Comparison of ENCODE assay signal across 10 cellular contexts in the genomic region with DNA sequence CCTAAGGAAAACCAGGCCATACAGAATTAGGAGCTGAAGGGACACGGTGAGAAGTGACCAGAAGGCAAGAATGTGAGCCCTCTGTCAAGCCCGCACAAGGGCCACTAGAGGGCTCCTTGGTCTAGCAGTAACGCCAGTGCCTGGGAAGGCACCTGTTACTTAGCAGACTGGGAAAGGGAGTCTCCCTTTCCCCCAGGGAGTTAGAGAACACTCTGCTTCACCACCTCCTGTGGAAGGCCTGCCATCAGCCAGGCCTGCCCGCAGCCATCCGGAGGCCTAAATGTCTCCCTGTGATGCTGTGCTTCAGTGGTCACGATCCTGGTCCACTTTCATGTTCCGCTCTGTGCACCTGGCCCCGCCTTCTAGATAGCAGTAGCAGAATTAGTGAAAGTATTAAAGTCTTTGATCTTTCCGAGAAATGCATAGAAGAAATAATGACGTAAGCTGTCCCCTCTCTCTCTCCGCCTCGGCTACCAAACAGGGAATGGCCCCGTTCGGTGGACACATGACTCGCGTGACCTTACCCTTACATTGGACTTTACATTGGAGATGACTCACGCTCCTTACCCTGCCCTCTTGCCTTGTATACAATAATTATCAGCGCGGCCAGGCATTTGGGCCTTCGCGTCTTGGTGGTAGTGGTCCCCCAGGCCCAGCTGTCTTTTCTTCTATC. TPM values are rescaled to one million over a fixed set of nuclear protein-coding genes. Genes with fewer than 3 reads are reported as not detected.
DNase-seq lines count a peak whose midpoint lies in the region; ATAC-seq and TF ChIP-seq lines count a peak whose summit lies in the region.
"Had no signal": no experiment of that assay in that cellular context is flagged by ENCODE, and none has a peak within 500 bp of the region (broad histone marks: within the 10 kb centered on the region; RNA-seq: fewer than 3 reads in every experiment).

No MANE protein-coding gene starts in this region.

- TF ChIP-seq EP300 in gastroesophageal sphincter (IDR thresholded peaks at IDR 0.05) = no peak

- H3K4me3 ChIP-seq in gastroesophageal sphincter = no peak overlapping the region
- no peak overlapping the region for H3K4me3 ChIP-seq in psoas muscle

- DNase-seq in A172 (ENCODE audit: low spot score) (peak; percentile 59), GF-D8 (lab: John Stamatoyannopoulos, UW) (peak; percentile 28), NCI-H2107 treated with DMSO at 0.1 percent for 48 hours (lab: John Stamatoyannopoulos, UW; ENCODE audit: unreplicated experiment) (peak; percentile 24), WTC11 (ENCODE audit: low spot score) (peak; percentile 71), psoas muscle (peak; percentile 49 to 73), activated gamma-delta T cell treated with Interleukin-2 at 50 U/mL for 16 hours (no peak)

- H3K9me3 ChIP-seq in gastroesophageal sphincter = no peaks in the 10 kb centered on the region
- no peaks in the 10 kb centered on the region for H3K9me3 ChIP-seq in psoas muscle

- H3K9me3 Mint-ChIP-seq in WTC11 = peaks cover 11% of the 10 kb centered on the region
- H3K9me3 Mint-ChIP-seq: central memory CD8-positive, alpha-beta T cell; stimulated activated naive CD8-positive, alpha-beta T cell treated with anti-CD3 and anti-CD28 coated beads, Interleukin-15, Interleukin-2, amounts not matched to agents 100 ng/mL and 50 ng/mL, for 24 hours had no signal

- no peaks in the 10 kb centered on the region for H3K4me1 Mint-ChIP-seq in WTC11
- H3K4me1 Mint-ChIP-seq: central memory CD8-positive, alpha-beta T cell had no signal

- CTCF ChIA-PET in WTC11 (lab: Charles Lee) = interaction anchor here (0.6 to 3.1 kb wide), 21 partner anchors 8 to 204 kb away, joined by 3 to 26 read pairs (median 4); a partner anchor contains a TSS

- intact Hi-C loops in psoas muscle (cut with DNase I) = loop anchor here (5.0 kb wide), 2 partner anchors 34 to 84 kb away; a partner anchor contains a TSS

- POLR2A ChIA-PET in WTC11 (lab: Charles Lee) = no interaction called here

- ATAC-seq in WTC11 (peak; percentile 60), gastroesophageal sphincter (peak; percentile 51), psoas muscle (peak; percentile 69 to 88 (median 77)), HG03442 (IDR thresholded peaks at IDR 0.05; ENCODE audit: unreplicated experiment) (no peak)

- H3K36me3 Mint-ChIP-seq in WTC11 = peaks cover 6% of the 10 kb centered on the region

- H3K27ac ChIP-seq in gastroesophageal sphincter (no peak overlapping the region), psoas muscle (no peak overlapping the region)

- 0 out of 2 replicates have a peak, but pooled peaks have one; percentile 39 for TF ChIP-seq CTCF in WTC11 (IDR thresholded peaks at IDR 0.05)
- peak in 3 of 4 experiments; percentile 62 to 80 (median 63) for TF ChIP-seq CTCF in gastroesophageal sphincter (IDR thresholded peaks at IDR 0.05)
- peak; percentile 89 for TF ChIP-seq CTCF in psoas muscle (IDR thresholded peaks at IDR 0.05)

- no peak overlapping the region for H3K4me3 Mint-ChIP-seq in WTC11
- H3K4me3 Mint-ChIP-seq: central memory CD8-positive, alpha-beta T cell; stimulated activated naive CD8-positive, alpha-beta T cell treated with anti-CD3 and anti-CD28 coated beads, Interleukin-15, Interleukin-2, amounts not matched to agents 100 ng/mL and 50 ng/mL, for 24 hours had no signal

- TF ChIP-seq POLR2A in gastroesophageal sphincter (IDR thresholded peaks at IDR 0.05) = no peak

- peaks cover 30% of the 10 kb centered on the region for H3K27me3 Mint-ChIP-seq in WTC11 (ENCODE audit: low read depth)

- no peak overlapping the region for H3K27ac Mint-ChIP-seq in WTC11
- H3K27ac Mint-ChIP-seq: stimulated activated naive CD8-positive, alpha-beta T cell treated with anti-CD3 and anti-CD28 coated beads, Interleukin-15, Interleukin-2, amounts not matched to agents 100 ng/mL and 50 ng/mL, for 24 hours had no signal

- H3K27me3 ChIP-seq in gastroesophageal sphincter (peaks cover 31% of the 10 kb centered on the region), psoas muscle (ENCODE audit: insufficient read depth in 3 of 3, low read length in 2 of 3) (peaks cover 0 to 8% (median 0%) of the 10 kb centered on the region in 3 donors)

- WGBS in gastroesophageal sphincter (ENCODE audit: low coverage in 1 of 2), 2 donors = 60 to 70% methylated on average over 16 to 18 of the region's 21 CpGs
- WGBS in psoas muscle, 3 donors = 59 to 64% (median 63%) methylated on average over 21 of the region's 21 CpGs

- H3K4me1 ChIP-seq in gastroesophageal sphincter (peaks cover 0 to 4% (median 0%) of the 10 kb centered on the region in 3 donors), psoas muscle (no peaks in the 10 kb centered on the region)

- H3K36me3 ChIP-seq in gastroesophageal sphincter (no peaks in the 10 kb centered on the region), psoas muscle (ENCODE audit: insufficient read depth in 1 of 2, low read depth in 1 of 2) (no peaks in the 10 kb centered on the region)

TF ChIP-seq in WTC11, 78 proteins besides CTCF, POLR2A, EP300 and RAD21:
- no peak for TF ChIP-seq ZNF121 (CRISPR knock-in tag; IDR thresholded peaks at IDR 0.05)
- no peak for TF ChIP-seq NR1H2 (CRISPR knock-in tag; IDR thresholded peaks at IDR 0.05)
- TF ChIP-seq ATF1 (CRISPR knock-in tag; IDR thresholded peaks at IDR 0.05) = no peak
- no peak for TF ChIP-seq GTF2I (CRISPR knock-in tag; conservative IDR thresholded peaks at IDR 0.05)
- TF ChIP-seq, protein P1, sequence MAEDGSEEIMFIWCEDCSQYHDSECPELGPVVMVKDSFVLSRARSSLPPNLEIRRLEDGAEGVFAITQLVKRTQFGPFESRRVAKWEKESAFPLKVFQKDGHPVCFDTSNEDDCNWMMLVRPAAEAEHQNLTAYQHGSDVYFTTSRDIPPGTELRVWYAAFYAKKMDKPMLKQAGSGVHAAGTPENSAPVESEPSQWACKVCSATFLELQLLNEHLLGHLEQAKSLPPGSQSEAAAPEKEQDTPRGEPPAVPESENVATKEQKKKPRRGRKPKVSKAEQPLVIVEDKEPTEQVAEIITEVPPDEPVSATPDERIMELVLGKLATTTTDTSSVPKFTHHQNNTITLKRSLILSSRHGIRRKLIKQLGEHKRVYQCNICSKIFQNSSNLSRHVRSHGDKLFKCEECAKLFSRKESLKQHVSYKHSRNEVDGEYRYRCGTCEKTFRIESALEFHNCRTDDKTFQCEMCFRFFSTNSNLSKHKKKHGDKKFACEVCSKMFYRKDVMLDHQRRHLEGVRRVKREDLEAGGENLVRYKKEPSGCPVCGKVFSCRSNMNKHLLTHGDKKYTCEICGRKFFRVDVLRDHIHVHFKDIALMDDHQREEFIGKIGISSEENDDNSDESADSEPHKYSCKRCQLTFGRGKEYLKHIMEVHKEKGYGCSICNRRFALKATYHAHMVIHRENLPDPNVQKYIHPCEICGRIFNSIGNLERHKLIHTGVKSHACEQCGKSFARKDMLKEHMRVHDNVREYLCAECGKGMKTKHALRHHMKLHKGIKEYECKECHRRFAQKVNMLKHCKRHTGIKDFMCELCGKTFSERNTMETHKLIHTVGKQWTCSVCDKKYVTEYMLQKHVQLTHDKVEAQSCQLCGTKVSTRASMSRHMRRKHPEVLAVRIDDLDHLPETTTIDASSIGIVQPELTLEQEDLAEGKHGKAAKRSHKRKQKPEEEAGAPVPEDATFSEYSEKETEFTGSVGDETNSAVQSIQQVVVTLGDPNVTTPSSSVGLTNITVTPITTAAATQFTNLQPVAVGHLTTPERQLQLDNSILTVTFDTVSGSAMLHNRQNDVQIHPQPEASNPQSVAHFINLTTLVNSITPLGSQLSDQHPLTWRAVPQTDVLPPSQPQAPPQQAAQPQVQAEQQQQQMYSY (CRISPR knock-in tag; IDR thresholded peaks at IDR 0.05) = no peak
TF ChIP-seq in WTC11: peak in this region for 0.

RNA-seq across cellular contexts. Expression of a gene that starts 10.7 kb away (rescaled TPM):
- 639 and 900 TPM in 2 replicates for total RNA-seq in A172 (2014; rRNA removed; shearing (Covaris generic))
- total RNA-seq in WTC11 (2021) (1,404 to 1,452 TPM (median 1,412 TPM) in 3 replicates), gastroesophageal sphincter (100 to 1,000 TPM; 514 to 845 (median 628) TPM), psoas muscle (100 to 1,000 TPM; 224 to 364 (median 274) TPM)
- 100 to 1,000 TPM; 279 to 410 (median 383) TPM for polyA plus RNA-seq in psoas muscle

RNA-seq across cellular contexts. Expression of a gene that starts 33.9 kb away (rescaled TPM):
- 171 and 199 TPM in 2 replicates for total RNA-seq in A172 (2014; rRNA removed; shearing (Covaris generic))
- 201 to 231 TPM (median 213 TPM) in 3 replicates for total RNA-seq in WTC11 (2021)
- total RNA-seq in gastroesophageal sphincter = 100 to 1,000 TPM; 154 to 249 (median 180) TPM
- total RNA-seq in psoas muscle = 100 to 1,000 TPM; 250 to 413 (median 364) TPM
- 100 to 1,000 TPM; 248 to 340 (median 287) TPM for polyA plus RNA-seq in psoas muscle

RNA-seq across cellular contexts. Expression of a gene that starts 49.6 kb away (rescaled TPM):
- total RNA-seq in A172 (2014; rRNA removed; shearing (Covaris generic)) = not detected in 2 replicates
- total RNA-seq in WTC11 (2021) (not detected in 3 replicates), gastroesophageal sphincter (not detected), psoas muscle (not detected)
- not detected for polyA plus RNA-seq in psoas muscle

RNA-seq across cellular contexts. Expression of a gene that starts 56.9 kb away (rescaled TPM):
- 5.3 and 11.9 TPM in 2 replicates for total RNA-seq in A172 (2014; rRNA removed; shearing (Covaris generic))
- 7.6 to 8.3 TPM (median 7.8 TPM) in 3 replicates for total RNA-seq in WTC11 (2021)
- total RNA-seq in gastroesophageal sphincter = 10 to 100 TPM in 1 of 4 donors, 1 to 10 TPM in 3; 2.4 to 18.5 (median 4.6) TPM
- 10 to 100 TPM; 19.0 to 37.0 (median 31.8) TPM for total RNA-seq in psoas muscle
- polyA plus RNA-seq in psoas muscle = 10 to 100 TPM; 28.5 to 52.2 (median 48.9) TPM

Comparison
In these comparisons a context has a peak if more than half of its experiments do, and no peak if none do; other contexts are left out.
1. CTCF ChIP-seq: peak in every context shown above with its lines; median percentile 89 in psoas muscle; 63 in gastroesophageal sphincter; 39 in WTC11.